In the genomic region with DNA sequence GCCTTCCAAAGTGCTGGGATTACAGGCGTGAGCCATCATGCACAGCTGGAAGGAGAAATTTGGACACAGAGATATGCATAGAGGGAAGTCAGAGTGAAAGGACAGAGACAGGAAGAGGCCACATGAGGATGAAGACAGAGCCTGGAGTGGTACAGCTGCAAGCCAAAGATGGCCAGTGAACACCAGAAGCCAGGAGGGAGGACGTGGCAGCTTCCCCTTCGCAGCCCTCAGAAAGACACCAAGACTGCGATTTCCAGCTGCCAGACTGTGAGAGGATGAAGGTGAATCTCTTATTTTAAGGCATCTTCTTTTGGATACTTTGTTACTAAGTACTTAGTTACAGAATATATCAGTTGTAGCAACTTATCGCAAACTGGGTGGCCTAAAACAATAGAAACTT, we compare ENCODE assay signal across 11 cellular contexts.
DNase-seq lines count a peak whose midpoint lies in the region; ATAC-seq and TF ChIP-seq lines count a peak whose summit lies in the region.
"Had no signal": no experiment of that assay in that cellular context is flagged by ENCODE, and none has a peak within 500 bp of the region (broad histone marks: within the 10 kb centered on the region; RNA-seq: fewer than 3 reads in every experiment).

No MANE protein-coding gene starts in this region.

- H3K4me3 ChIP-seq in thoracic aorta = peak overlapping the region; percentile 4
- H3K4me3 ChIP-seq: right lobe of liver had no signal

- H3K27ac ChIP-seq in thoracic aorta = no peak overlapping the region
- H3K27ac ChIP-seq: right lobe of liver had no signal

- no peak for DNase-seq in activated naive CD4-positive, alpha-beta T cell treated with anti-CD3 and anti-CD28 coated beads, Interleukin-2, amount 10 ng/mL, durations not matched to agents 7 days and 5 days
- DNase-seq in activated naive CD4-positive, alpha-beta T cell treated with anti-CD3 and anti-CD28 coated beads, Interleukin-2, amount 50 U/mL, for 16 hours = no peak
- DNase-seq in UCSD-AML1 (lab: John Stamatoyannopoulos, UW; ENCODE audit: unreplicated experiment) (peak; percentile 52), erythroblast (lab: John Stamatoyannopoulos, UW) (no peak), thoracic aorta (ENCODE audit: low spot score) (no peak)
- DNase-seq: NCI-H2171, SIG-M5 had no signal

- no peak for TF ChIP-seq CTCF in thoracic aorta (IDR thresholded peaks at IDR 0.05)

- no peaks in the 10 kb centered on the region for H3K9me3 ChIP-seq in thoracic aorta
- H3K9me3 ChIP-seq: right lobe of liver had no signal

- ATAC-seq in thoracic aorta (ENCODE audit: insufficient number of reproducible peaks, low FRiP score, low read depth) (no peak), HG03521 (IDR thresholded peaks at IDR 0.05; ENCODE audit: unreplicated experiment) (no peak), HG02610 (IDR thresholded peaks at IDR 0.05; ENCODE audit: unreplicated experiment) (no peak), HG02870 (IDR thresholded peaks at IDR 0.05; ENCODE audit: unreplicated experiment) (no peak)

- H3K4me3 Mint-ChIP-seq in activated naive CD4-positive, alpha-beta T cell treated with anti-CD3 and anti-CD28 coated beads, Interleukin-2, amount 10 ng/mL, durations not matched to agents 7 days and 5 days = peak overlapping the region; percentile 72

- TF ChIP-seq POLR2A in erythroblast (IDR thresholded peaks at IDR 0.05; ENCODE audit: low read length) = peak; percentile 42

- CTCF ChIA-PET in activated naive CD4-positive, alpha-beta T cell treated with anti-CD3 and anti-CD28 coated beads, Interleukin-2, amount 10 ng/mL, durations not matched to agents 7 days and 5 days (lab: Charles Lee) = interaction anchor here (0.7 to 2.3 kb wide), 7 partner anchors 11 to 353 kb away, joined by 3 to 7 read pairs (median 6); no protein-coding TSS in a partner anchor

- H3K27me3 Mint-ChIP-seq in activated naive CD4-positive, alpha-beta T cell treated with anti-CD3 and anti-CD28 coated beads, Interleukin-2, amount 10 ng/mL, durations not matched to agents 7 days and 5 days = no peaks in the 10 kb centered on the region

- H3K36me3 Mint-ChIP-seq in activated naive CD4-positive, alpha-beta T cell treated with anti-CD3 and anti-CD28 coated beads, Interleukin-2, amount 10 ng/mL, durations not matched to agents 7 days and 5 days = no peaks in the 10 kb centered on the region

- H3K36me3 ChIP-seq in thoracic aorta = no peaks in the 10 kb centered on the region
- H3K36me3 ChIP-seq: right lobe of liver had no signal

- no peaks in the 10 kb centered on the region for H3K4me1 ChIP-seq in thoracic aorta (ENCODE audit: control insufficient read depth in 1 of 2, low read depth in 2 of 2)
- H3K4me1 ChIP-seq: right lobe of liver had no signal

- no peaks in the 10 kb centered on the region for H3K27me3 ChIP-seq in thoracic aorta (replicated peaks; ENCODE audit: insufficient read depth)
- H3K27me3 ChIP-seq: right lobe of liver had no signal

- H3K9me3 Mint-ChIP-seq in activated naive CD4-positive, alpha-beta T cell treated with anti-CD3 and anti-CD28 coated beads, Interleukin-2, amount 10 ng/mL, durations not matched to agents 7 days and 5 days = peaks cover 10% of the 10 kb centered on the region

- peaks cover 49% of the 10 kb centered on the region for H3K4me1 Mint-ChIP-seq in activated naive CD4-positive, alpha-beta T cell treated with anti-CD3 and anti-CD28 coated beads, Interleukin-2, amount 10 ng/mL, durations not matched to agents 7 days and 5 days

- H3K27ac Mint-ChIP-seq in activated naive CD4-positive, alpha-beta T cell treated with anti-CD3 and anti-CD28 coated beads, Interleukin-2, amount 10 ng/mL, durations not matched to agents 7 days and 5 days = peak overlapping the region; percentile 93
